In genomic region chr3:34207826-34208225, GRCh38 we compare ENCODE assay signal across 1 cellular context.
TF ChIP-seq lines count a peak whose summit lies in the region.

No MANE protein-coding gene starts in this region.

TF ChIP-seq in SK-N-SH, 30 proteins besides CTCF, POLR2A, EP300 and RAD21 (continued from another document):
- TF ChIP-seq USF1 (IDR thresholded peaks at IDR 0.05; ENCODE audit: borderline replicate concordance, low read depth), result no peak
- no peak for TF ChIP-seq NRF1 (IDR thresholded peaks at IDR 0.05; ENCODE audit: low read depth, low read length)
- TF ChIP-seq EZH2phosphoT487 (IDR thresholded peaks at IDR 0.05; ENCODE audit: borderline replicate concordance, low read depth), result no peak
- TF ChIP-seq TEAD4 (IDR thresholded peaks at IDR 0.05; ENCODE audit: borderline replicate concordance, insufficient read depth), result no peak
- TF ChIP-seq REST (IDR thresholded peaks at IDR 0.05; ENCODE audit: low read depth, low read length), result no peak
- no peak for TF ChIP-seq JUND (IDR thresholded peaks at IDR 0.05)
- no peak for TF ChIP-seq CHD2 (IDR thresholded peaks at IDR 0.05; ENCODE audit: low read length, partially characterized antibody)
- TF ChIP-seq FOSL2 (IDR thresholded peaks at IDR 0.05; ENCODE audit: borderline replicate concordance, low read depth), result no peak
- TF ChIP-seq FOXJ3 (CRISPR knock-in tag; IDR thresholded peaks at IDR 0.05), result no peak
- no peak for TF ChIP-seq IRF3 (IDR thresholded peaks at IDR 0.05; ENCODE audit: low read depth, low read length)
- no peak for TF ChIP-seq ZBTB33 (IDR thresholded peaks at IDR 0.05; ENCODE audit: borderline replicate concordance, low read depth)
- no peak for TF ChIP-seq MXI1 (IDR thresholded peaks at IDR 0.05; ENCODE audit: low read depth, low read length)
- TF ChIP-seq PBX3 (IDR thresholded peaks at IDR 0.05), result no peak
- TF ChIP-seq SIN3A (IDR thresholded peaks at IDR 0.05; ENCODE audit: borderline replicate concordance, low read depth, low read length), result no peak
- TF ChIP-seq RXRA (IDR thresholded peaks at IDR 0.05; ENCODE audit: borderline replicate concordance, low read depth), result no peak
